Comparison of ENCODE assay signal across 21 cellular contexts in the genomic region with DNA sequence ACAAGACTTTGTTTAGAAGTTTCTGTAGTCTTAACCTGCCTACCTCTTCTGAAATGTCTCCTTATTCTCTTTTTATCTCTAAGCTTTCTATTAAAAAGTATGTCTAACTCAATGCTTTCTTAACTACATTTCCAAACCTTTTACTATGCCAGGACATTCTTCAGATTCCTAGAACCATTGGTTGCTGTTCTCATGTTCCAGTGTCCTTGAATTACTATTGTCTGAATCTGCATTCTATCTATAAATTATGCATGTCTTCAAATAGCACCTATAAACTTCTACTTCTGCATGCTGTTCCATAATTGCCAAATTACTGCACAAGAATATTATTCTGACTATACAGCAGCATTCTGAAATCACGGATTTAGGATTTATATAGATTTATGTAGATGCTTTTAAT.
A peak's percentile ranks its signal among the peaks of the same experiment; 100 is the strongest.
DNase-seq lines count a peak whose midpoint lies in the region; ATAC-seq and TF ChIP-seq lines count a peak whose summit lies in the region.
"Had no signal": no experiment of that assay in that cellular context is flagged by ENCODE, and none has a peak within 500 bp of the region (broad histone marks: within the 10 kb centered on the region; RNA-seq: fewer than 3 reads in every experiment).

No MANE protein-coding gene starts in this region.

- BruUV-seq in PC-3 (replicated peaks; lab: Mats Ljungman, UMichigan), result no TSS peak

- intact Hi-C loops in PC-3 (cut with micrococcal nuclease), result loop anchor here (5.0 to 10.0 kb wide), 3 partner anchors 170 to 297 kb away; a partner anchor contains a TSS

- H3K4me3 ChIP-seq in PC-3 (ENCODE audit: low read length) (no peak overlapping the region), retinal pigment epithelial cell (ENCODE audit: low read length) (no peak overlapping the region)
- H3K4me3 ChIP-seq: ascending aorta, BLaER1, heart left ventricle, mucosa of descending colon, upper lobe of right lung had no signal

- H3K9ac ChIP-seq in PC-3 (ENCODE audit: low read length), result no peak overlapping the region
- H3K9ac ChIP-seq: BLaER1 had no signal

- H3K9me2 ChIP-seq in PC-3 (replicated peaks; ENCODE audit: low read length), result no peaks in the 10 kb centered on the region

- POLR2A ChIA-PET in PC-3 (lab: Charles Lee; ENCODE audit: unreplicated experiment), result no interaction called here

- CTCF ChIA-PET in PC-3 (lab: Charles Lee), result no interaction called here

- no peak overlapping the region for H3K27ac ChIP-seq in PC-3 (ENCODE audit: low read length)
- H3K27ac ChIP-seq: ascending aorta, BLaER1, heart left ventricle, upper lobe of right lung had no signal

- DNase-seq in GM04503 (ENCODE audit: low read depth), result peak; percentile 34
- DNase-seq in PC-3, result peak; percentile 24
- DNase-seq in fibroblast of peridontal ligament (ENCODE audit: extremely low read depth), result peak; percentile 59
- peak; percentile 20 for DNase-seq in retinal pigment epithelial cell (ENCODE audit: low read depth)
- no peak for DNase-seq in MV-4-11 (lab: John Stamatoyannopoulos, UW)
- no peak for DNase-seq in NCI-H146 (lab: John Stamatoyannopoulos, UW)
- DNase-seq in activated CD4-positive, alpha-beta T cell treated with anti-CD3 and anti-CD28 coated beads for 1 hour, result no peak
- DNase-seq: activated naive CD4-positive, alpha-beta T cell treated with anti-CD3 and anti-CD28 coated beads, Interleukin-2, amount 50 U/mL, for 16 hours; activated T-cell treated with anti-CD3 and anti-CD28 coated beads, Interleukin-2, amount 50 U/mL, for 4 hours; heart left ventricle; immature natural killer cell; mucosa of descending colon; NCI-H1417; NCI-H510A treated with DMSO at 0.1 percent for 48 hours; NK-92 treated with Interleukin-12 subunit alpha and Interleukin-12 subunit beta, amount 100 ng/mL, for 24 hours; stimulated activated CD8-positive, alpha-beta memory T cell treated with anti-CD3 and anti-CD28 coated beads, Interleukin-4, amount 100 ng/mL, for 48 hours; T1000; upper lobe of right lung had no signal

- H4K20me1 ChIP-seq in PC-3 (ENCODE audit: low read length), result no peaks in the 10 kb centered on the region
- H4K20me1 ChIP-seq: BLaER1 had no signal

- H3F3A ChIP-seq in PC-3 (ENCODE audit: low read length, unreplicated experiment), result no peaks in the 10 kb centered on the region

- no peak overlapping the region for H3K4me2 ChIP-seq in PC-3 (ENCODE audit: low read length)
- H3K4me2 ChIP-seq: BLaER1 had no signal

- no peaks in the 10 kb centered on the region for H3K27me3 ChIP-seq in PC-3 (ENCODE audit: low read length)
- H3K27me3 ChIP-seq: ascending aorta, BLaER1, heart left ventricle, upper lobe of right lung had no signal

- H3K4me1 ChIP-seq in PC-3 (ENCODE audit: insufficient read depth, low read length), result peaks cover 12% of the 10 kb centered on the region
- H3K4me1 ChIP-seq: ascending aorta, BLaER1, heart left ventricle, upper lobe of right lung had no signal

- TF ChIP-seq CTCF in PC-3 (conservative IDR thresholded peaks at IDR 0.05; ENCODE audit: low read depth, low read length) (no peak), retinal pigment epithelial cell (conservative IDR thresholded peaks at IDR 0.05; ENCODE audit: low read depth, low read length) (no peak)

- no peak overlapping the region for H2AFZ ChIP-seq in PC-3 (ENCODE audit: low read length)

- H3K9me3 ChIP-seq in PC-3 (ENCODE audit: low read length), result no peaks in the 10 kb centered on the region
- H3K9me3 ChIP-seq: ascending aorta, BLaER1, heart left ventricle, mucosa of descending colon, upper lobe of right lung had no signal

- no peaks in the 10 kb centered on the region for H3K79me2 ChIP-seq in PC-3 (ENCODE audit: low read length)

- H3K36me3 ChIP-seq in PC-3 (ENCODE audit: low read depth, low read length), result no peaks in the 10 kb centered on the region
- H3K36me3 ChIP-seq: ascending aorta, BLaER1, heart left ventricle, upper lobe of right lung had no signal

- ATAC-seq in PC-3, result peak; percentile 23; the same call in 1 of the 2 replicates
- ATAC-seq: activated T-cell treated with anti-CD3 and anti-CD28 coated beads, Interleukin-2, amount 50 U/mL, for 4 hours; HCT116; heart left ventricle; mucosa of descending colon; upper lobe of right lung had no signal

Comparison
In these comparisons a context has a peak if more than half of its experiments do, and no peak if none do; other contexts are left out.
1. DNase-seq: peak in GM04503 (single experiment), PC-3 (single experiment), fibroblast of peridontal ligament (single experiment) and retinal pigment epithelial cell (single experiment); none in MV-4-11 (single experiment), NCI-H146 (single experiment) and activated CD4-positive, alpha-beta T cell treated with anti-CD3 and anti-CD28 coated beads for 1 hour (single experiment).